Comparison of ENCODE assay signal across 8 cellular contexts in genomic region chr19:48842744-48843162, GRCh38. TPM values are rescaled to one million over a fixed set of nuclear protein-coding genes. Genes with fewer than 3 reads are reported as not detected.
DNase-seq lines count a peak whose midpoint lies in the region; ATAC-seq and TF ChIP-seq lines count a peak whose summit lies in the region.

No MANE protein-coding gene starts in this region.

- H3K4me3 Mint-ChIP-seq in activated naive CD4-positive, alpha-beta T cell treated with anti-CD3 and anti-CD28 coated beads, Interleukin-2, amount 10 ng/mL, durations not matched to agents 7 days and 5 days: no peak overlapping the region
- peak overlapping the region; percentile 44 for H3K4me3 Mint-ChIP-seq in glutamatergic neuron (ENCODE audit: unreplicated experiment)

- no peaks in the 10 kb centered on the region for H3K9me3 Mint-ChIP-seq in activated naive CD4-positive, alpha-beta T cell treated with anti-CD3 and anti-CD28 coated beads, Interleukin-2, amount 10 ng/mL, durations not matched to agents 7 days and 5 days
- peaks cover 5% of the 10 kb centered on the region for H3K9me3 Mint-ChIP-seq in glutamatergic neuron (ENCODE audit: unreplicated experiment)

- no peak overlapping the region for H3K27ac Mint-ChIP-seq in activated naive CD4-positive, alpha-beta T cell treated with anti-CD3 and anti-CD28 coated beads, Interleukin-2, amount 10 ng/mL, durations not matched to agents 7 days and 5 days
- peak overlapping the region; percentile 78 for H3K27ac Mint-ChIP-seq in glutamatergic neuron (ENCODE audit: unreplicated experiment)

- no peaks in the 10 kb centered on the region for H4K20me1 ChIP-seq in PC-3 (ENCODE audit: low read length)

- H3K36me3 ChIP-seq in PC-3 (ENCODE audit: low read depth, low read length): no peaks in the 10 kb centered on the region

- no peak overlapping the region for H3K4me3 ChIP-seq in PC-3 (ENCODE audit: low read length)

- CTCF ChIA-PET in PC-3 (lab: Charles Lee): interaction anchor here (0.6 to 1.4 kb wide), 5 partner anchors 47 to 176 kb away, joined by 3 to 8 read pairs (median 7); no protein-coding TSS in a partner anchor
- CTCF ChIA-PET in activated naive CD4-positive, alpha-beta T cell treated with anti-CD3 and anti-CD28 coated beads, Interleukin-2, amount 10 ng/mL, durations not matched to agents 7 days and 5 days (lab: Charles Lee): interaction anchor here (0.6 to 9.5 kb wide), 30 partner anchors 9 to 234 kb away, joined by 3 to 176 read pairs (median 4); partner anchors contain the start of genes CA11, GYS1 and RUVBL2

- no peaks in the 10 kb centered on the region for H3K36me3 Mint-ChIP-seq in activated naive CD4-positive, alpha-beta T cell treated with anti-CD3 and anti-CD28 coated beads, Interleukin-2, amount 10 ng/mL, durations not matched to agents 7 days and 5 days
- H3K36me3 Mint-ChIP-seq in glutamatergic neuron (ENCODE audit: unreplicated experiment): no peaks in the 10 kb centered on the region

- H3F3A ChIP-seq in PC-3 (ENCODE audit: low read length, unreplicated experiment): no peaks in the 10 kb centered on the region

- DNase-seq in Caki2 (ENCODE audit: low read depth): peak; percentile 66
- DNase-seq in HT1080 (ENCODE audit: low read depth): peak; percentile 48
- peak; percentile 64 for DNase-seq in PC-3
- peak; percentile 65 for DNase-seq in activated naive CD4-positive, alpha-beta T cell treated with anti-CD3 and anti-CD28 coated beads, Interleukin-2, amount 10 ng/mL, durations not matched to agents 7 days and 5 days
- peak; percentile 52 for DNase-seq in glutamatergic neuron
- peak; percentile 68 for DNase-seq in pons (ENCODE audit: low spot score)

- no peaks in the 10 kb centered on the region for H3K4me1 ChIP-seq in PC-3 (ENCODE audit: insufficient read depth, low read length)

- no peaks in the 10 kb centered on the region for H3K9me2 ChIP-seq in PC-3 (replicated peaks; ENCODE audit: low read length)

- POLR2A ChIA-PET in PC-3 (lab: Charles Lee; ENCODE audit: unreplicated experiment): no interaction called here

- no peaks in the 10 kb centered on the region for H3K9me3 ChIP-seq in PC-3 (ENCODE audit: low read length)

- no peak overlapping the region for H3K4me2 ChIP-seq in PC-3 (ENCODE audit: low read length)

- no peaks in the 10 kb centered on the region for H3K27me3 ChIP-seq in PC-3 (ENCODE audit: low read length)

- no peak overlapping the region for H3K9ac ChIP-seq in PC-3 (ENCODE audit: low read length)

- peak; percentile 31; the same call in 1 of the 2 replicates for ATAC-seq in PC-3
- ATAC-seq in HG03159 (IDR thresholded peaks at IDR 0.05; ENCODE audit: unreplicated experiment): no peak
- ATAC-seq in HG02763 (IDR thresholded peaks at IDR 0.05; ENCODE audit: unreplicated experiment): no peak

- no peak overlapping the region for H3K27ac ChIP-seq in PC-3 (ENCODE audit: low read length)

- H3K79me2 ChIP-seq in PC-3 (ENCODE audit: low read length): no peaks in the 10 kb centered on the region

- H2AFZ ChIP-seq in PC-3 (ENCODE audit: low read length): no peak overlapping the region

- in situ Hi-C loops in Caki2 (cut with HindIII; ENCODE audit: low pct_unique_long_range_greater_than_20kb, low sequenced_read_pairs): no loop called here

- H3K27me3 Mint-ChIP-seq in activated naive CD4-positive, alpha-beta T cell treated with anti-CD3 and anti-CD28 coated beads, Interleukin-2, amount 10 ng/mL, durations not matched to agents 7 days and 5 days: peaks cover 2% of the 10 kb centered on the region
- H3K27me3 Mint-ChIP-seq in glutamatergic neuron (ENCODE audit: unreplicated experiment): peaks cover 2% of the 10 kb centered on the region

- peaks cover 6% of the 10 kb centered on the region for H3K4me1 Mint-ChIP-seq in activated naive CD4-positive, alpha-beta T cell treated with anti-CD3 and anti-CD28 coated beads, Interleukin-2, amount 10 ng/mL, durations not matched to agents 7 days and 5 days
- H3K4me1 Mint-ChIP-seq in glutamatergic neuron (ENCODE audit: low read depth, unreplicated experiment): peaks cover 4% of the 10 kb centered on the region

- BruUV-seq in PC-3 (replicated peaks; lab: Mats Ljungman, UMichigan): no TSS peak

- peak; percentile 80 for TF ChIP-seq CTCF in PC-3 (conservative IDR thresholded peaks at IDR 0.05; ENCODE audit: low read depth, low read length)
- peak; percentile 81 for TF ChIP-seq CTCF in glutamatergic neuron (IDR thresholded peaks at IDR 0.05; ENCODE audit: partially characterized antibody, unreplicated experiment)

- intact Hi-C loops in PC-3 (cut with micrococcal nuclease): loop anchor here (1.0 to 2.0 kb wide), 2 partner anchors 54 to 196 kb away; partner anchors contain the start of gene CA11

RNA-seq across cellular contexts. Expression of gene HSD17B14, which starts 6.5 kb away (rescaled TPM):
- total RNA-seq in Caki2 (2014; rRNA removed; shearing (Covaris generic); ENCODE audit: low replicate concordance): 33.6 and 56.7 TPM in 2 replicates
- not detected in 2 replicates for total RNA-seq in HT1080 (2014; rRNA removed; shearing (Covaris generic))
- polyA plus RNA-seq in HT1080 (2015; cell fraction: cytosol; rRNA removed): 0.28 TPM in 1 of 2 replicates, not detected in the other
- polyA plus RNA-seq in HT1080 (2015; cell fraction: nucleus; rRNA removed): 0.31 and 1.1 TPM in 2 replicates
- 15.0 and 15.4 TPM in 2 replicates for total RNA-seq in PC-3 (2014; rRNA removed)
- total RNA-seq in glutamatergic neuron (ENCODE audit: unreplicated experiment): 1.0 TPM

RNA-seq across cellular contexts. Expression of gene PLEKHA4, which starts 25.7 kb away (rescaled TPM):
- 0.70 and 11.5 TPM in 2 replicates for total RNA-seq in Caki2 (2014; rRNA removed; shearing (Covaris generic); ENCODE audit: low replicate concordance)
- total RNA-seq in HT1080 (2014; rRNA removed; shearing (Covaris generic)): 0.31 TPM in 1 of 2 replicates, not detected in the other
- polyA plus RNA-seq in HT1080 (2015; cell fraction: cytosol; rRNA removed): 0.26 and 0.30 TPM in 2 replicates
- polyA plus RNA-seq in HT1080 (2015; cell fraction: nucleus; rRNA removed): 0.82 and 3.0 TPM in 2 replicates
- 0.63 and 1.2 TPM in 2 replicates for total RNA-seq in PC-3 (2014; rRNA removed)
- total RNA-seq in glutamatergic neuron (ENCODE audit: unreplicated experiment): 9.4 TPM

RNA-seq across cellular contexts. Expression of gene PPP1R15A, which starts 29.5 kb away (rescaled TPM):
- 51.0 and 52.5 TPM in 2 replicates for total RNA-seq in Caki2 (2014; rRNA removed; shearing (Covaris generic); ENCODE audit: low replicate concordance)
- 44.3 and 49.4 TPM in 2 replicates for total RNA-seq in HT1080 (2014; rRNA removed; shearing (Covaris generic))
- polyA plus RNA-seq in HT1080 (2015; cell fraction: cytosol; rRNA removed): 43.5 and 50.9 TPM in 2 replicates
- polyA plus RNA-seq in HT1080 (2015; cell fraction: nucleus; rRNA removed): 64.1 and 68.3 TPM in 2 replicates
- total RNA-seq in PC-3 (2014; rRNA removed) (78.0 and 105 TPM in 2 replicates), glutamatergic neuron (ENCODE audit: unreplicated experiment) (106 TPM)

RNA-seq across cellular contexts. Expression of gene BCAT2, which starts 31.9 kb away (rescaled TPM):
- 73.5 and 83.0 TPM in 2 replicates for total RNA-seq in Caki2 (2014; rRNA removed; shearing (Covaris generic); ENCODE audit: low replicate concordance)
- total RNA-seq in HT1080 (2014; rRNA removed; shearing (Covaris generic)): 54.2 and 60.6 TPM in 2 replicates
- 69.4 and 81.0 TPM in 2 replicates for polyA plus RNA-seq in HT1080 (2015; cell fraction: cytosol; rRNA removed)
- 65.5 and 69.8 TPM in 2 replicates for polyA plus RNA-seq in HT1080 (2015; cell fraction: nucleus; rRNA removed)
- total RNA-seq in PC-3 (2014; rRNA removed) (41.1 and 50.0 TPM in 2 replicates), glutamatergic neuron (ENCODE audit: unreplicated experiment) (22.3 TPM)

RNA-seq across cellular contexts. Expression of gene TULP2, which starts 55.8 kb away (rescaled TPM):
- not detected in 2 replicates for total RNA-seq in Caki2 (2014; rRNA removed; shearing (Covaris generic); ENCODE audit: low replicate concordance)
- not detected in 2 replicates for total RNA-seq in HT1080 (2014; rRNA removed; shearing (Covaris generic))
- polyA plus RNA-seq in HT1080 (2015; cell fraction: cytosol; rRNA removed): not detected in 2 replicates
- polyA plus RNA-seq in HT1080 (2015; cell fraction: nucleus; rRNA removed): 0.34 TPM in 1 of 2 replicates, not detected in the other
- total RNA-seq in PC-3 (2014; rRNA removed): not detected in 2 replicates
- not detected for total RNA-seq in glutamatergic neuron (ENCODE audit: unreplicated experiment)
